In the genomic region with DNA sequence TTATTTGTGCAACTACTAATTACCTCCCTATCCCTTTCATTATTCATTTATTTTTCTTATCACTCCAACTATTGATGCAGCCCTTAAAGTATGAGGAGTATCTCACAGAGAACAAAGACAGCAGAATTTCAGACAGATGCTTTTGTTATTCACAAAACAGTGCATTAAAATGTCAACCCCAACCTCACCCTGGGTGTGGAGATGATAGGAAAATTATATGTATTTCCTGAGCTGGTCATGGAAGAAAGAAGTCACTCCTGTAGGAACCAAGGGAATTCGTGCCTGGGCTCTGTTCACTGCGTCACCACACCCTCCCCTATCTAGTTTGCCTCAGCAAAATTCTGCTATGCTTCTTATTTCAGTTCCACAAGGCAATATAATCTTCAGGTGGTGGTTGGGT, we compare ENCODE assay signal across 27 cellular contexts.
"Had no signal": no experiment of that assay in that cellular context is flagged by ENCODE, and none has a peak within 500 bp of the region (broad histone marks: within the 10 kb centered on the region; RNA-seq: fewer than 3 reads in every experiment).

No MANE protein-coding gene starts in this region.

- H3K27me3 ChIP-seq: stomach, suprapubic skin, testis, thyroid gland, tibial artery, tibial nerve, transverse colon, upper lobe of left lung, upper lobe of right lung, uterus, vagina had no signal

- ATAC-seq: stimulated activated effector memory CD8-positive, alpha-beta T cell treated with anti-CD3 and anti-CD28 coated beads, Interleukin-12 subunit alpha, Interleukin-12 subunit beta, amount 100 ng/mL, for 72 hours; stimulated activated memory B cell treated with anti-CD40 and anti-IgM and Interleukin-4, amounts not matched to agents 10 μg/mL and 1 μg/mL and 100 μg/mL, for 72 hours; stimulated activated naive B cell treated with anti-CD40 and anti-IgM and Interleukin-4, amounts not matched to agents 10 μg/mL and 1 μg/mL and 100 μg/mL, for 72 hours; stimulated activated naive CD8-positive, alpha-beta T cell treated with anti-CD3 and anti-CD28 coated beads, Interleukin-15, amount 100 ng/mL, for 72 hours; stimulated activated naive CD8-positive, alpha-beta T cell treated with anti-CD3 and anti-CD28 coated beads, Interleukin-15, Interleukin-2, amounts not matched to agents 100 U/mL and 50 U/mL, for 24 hours; upper lobe of right lung had no signal

- H3K4me3 ChIP-seq: stomach, suprapubic skin, testis, thoracic aorta, thyroid gland, tibial artery, tibial nerve, transverse colon, upper lobe of left lung, upper lobe of right lung, uterus, vagina had no signal

- H3K4me1 ChIP-seq: stomach, suprapubic skin, testis, thyroid gland, tibial artery, tibial nerve, transverse colon, upper lobe of left lung, upper lobe of right lung, uterus, vagina had no signal

- H3K9me3 ChIP-seq: suprapubic skin, testis, thoracic aorta, thyroid gland, tibial artery, tibial nerve, transverse colon, upper lobe of left lung, upper lobe of right lung, uterus, vagina had no signal

- FAIRE-seq: urothelium cell line had no signal

- H3K27ac ChIP-seq: stomach, suprapubic skin, testis, thoracic aorta, thyroid gland, tibial artery, tibial nerve, transverse colon, upper lobe of left lung, upper lobe of right lung, uterus, vagina had no signal

- H3K36me3 ChIP-seq: stomach, suprapubic skin, thoracic aorta, thyroid gland, tibial artery, tibial nerve, transverse colon, upper lobe of left lung, upper lobe of right lung, uterus, vagina had no signal

- DNase-seq: stimulated activated CD4-positive, alpha-beta T cell treated with anti-CD3 and anti-CD28 coated beads, Interleukin-2, amount 100 ng/mL, for 48 hours; stimulated activated CD4-positive, alpha-beta T cell treated with anti-CD3 and anti-CD28 coated beads, Interleukin-4, amount 100 ng/mL, for 1 hour; stimulated activated CD4-positive, alpha-beta T cell treated with anti-CD3 and anti-CD28 coated beads, Interleukin-4, amount 100 ng/mL, for 24 hours; stimulated activated CD4-positive, alpha-beta T cell treated with anti-CD3 and anti-CD28 coated beads, Interleukin-4, amount 100 ng/mL, for 4 hours; stimulated activated CD8-positive, alpha-beta memory T cell treated with anti-CD3 and anti-CD28 coated beads, Interleukin-4, amount 100 ng/mL, for 48 hours; stimulated activated naive B cell treated with anti-CD40 and anti-IgM and Interleukin-4, amounts not matched to agents 10 μg/mL and 1 μg/mL and 100 μg/mL, for 72 hours; stimulated activated naive CD4-positive, alpha-beta T cell; stimulated activated naive CD4-positive, alpha-beta T cell treated with Interleukin-2 at 50 U/mL for 16 hours; stimulated activated naive CD8-positive, alpha-beta T cell treated with anti-CD3 and anti-CD28 coated beads, Interleukin-15, amount 100 ng/mL, for 72 hours; stimulated activated naive CD8-positive, alpha-beta T cell treated with anti-CD3 and anti-CD28 coated beads, Interleukin-15, Interleukin-2, amounts not matched to agents 100 U/mL and 50 U/mL, for 24 hours; stomach; substantia nigra; testis; thyroid gland; tibial artery; transverse colon; trophoblast cell; upper lobe of left lung; upper lobe of right lung; uterus had no signal
